Comparison of ENCODE assay signal across 8 cellular contexts in the genomic region with DNA sequence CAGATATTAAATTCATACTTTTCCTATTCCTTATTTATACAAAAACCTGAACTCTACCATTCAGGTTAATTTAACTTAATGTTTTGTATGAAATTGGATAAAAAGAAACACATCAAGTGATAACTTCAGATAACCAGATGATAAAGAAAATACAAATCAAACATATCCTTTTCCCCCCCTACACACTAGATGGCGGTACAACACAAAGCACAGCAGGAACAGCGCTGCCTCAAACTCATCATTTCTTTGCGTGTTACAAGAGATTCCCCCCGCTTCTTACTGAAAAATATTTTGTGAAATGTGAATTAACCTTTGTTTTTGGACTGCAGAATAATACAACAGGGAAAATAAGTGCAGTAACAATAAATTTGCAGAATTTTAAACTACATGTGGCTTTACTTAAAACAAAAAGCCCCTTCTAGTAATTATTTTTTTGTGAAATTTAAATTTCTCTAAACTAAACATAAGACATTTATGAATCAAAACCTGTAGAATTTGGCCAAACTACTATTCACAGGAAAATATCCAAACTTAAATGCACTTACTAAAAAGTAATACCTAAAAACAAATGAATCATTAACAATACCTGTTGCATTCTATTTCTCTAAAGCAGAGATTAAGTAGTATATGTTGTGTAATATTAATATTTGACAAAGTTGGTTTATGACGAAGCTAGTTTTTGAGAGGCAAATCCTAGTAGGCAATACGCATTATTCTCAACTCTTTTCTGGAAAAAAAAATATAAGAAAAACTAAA.
A peak's percentile ranks its signal among the peaks of the same experiment; 100 is the strongest.
DNase-seq lines count a peak whose midpoint lies in the region; ATAC-seq and TF ChIP-seq lines count a peak whose summit lies in the region.

No MANE protein-coding gene starts in this region.

- no peak overlapping the region for H3K4me3 Mint-ChIP-seq in effector memory CD8-positive, alpha-beta T cell

- intact Hi-C loops in tibial artery (cut with DNase I; ENCODE audit: low total_unique reads) = no loop called here

- H3K4me1 ChIP-seq in tibial artery = no peaks in the 10 kb centered on the region

- no peaks in the 10 kb centered on the region for H3K9me3 Mint-ChIP-seq in effector memory CD8-positive, alpha-beta T cell

- H3K27ac ChIP-seq in tibial artery = no peak overlapping the region

- no peaks in the 10 kb centered on the region for H3K27me3 Mint-ChIP-seq in effector memory CD8-positive, alpha-beta T cell

- POLR2A ChIA-PET in HEK293T (lab: Yijun Ruan, JAX) = no interaction called here

- no peaks in the 10 kb centered on the region for H3K4me1 Mint-ChIP-seq in effector memory CD8-positive, alpha-beta T cell (ENCODE audit: low read depth in 2 of 2)

- ATAC-seq in effector memory CD8-positive, alpha-beta T cell (replicated peaks) = peak; percentile 47

- no peaks in the 10 kb centered on the region for H3K36me3 ChIP-seq in tibial artery

- H3K27ac Mint-ChIP-seq in effector memory CD8-positive, alpha-beta T cell = no peak overlapping the region

- H3K36me3 Mint-ChIP-seq in effector memory CD8-positive, alpha-beta T cell (ENCODE audit: insufficient read depth) = peaks cover under 1% of the 10 kb centered on the region

- TF ChIP-seq CTCF in tibial artery (IDR thresholded peaks at IDR 0.05) = peak; percentile 81 to 85

- DNase-seq in activated CD8-positive, alpha-beta memory T cell treated with anti-CD3 and anti-CD28 coated beads for 4 hours (ENCODE audit: low read depth in 2 of 2) = peak; percentile 4 to 9
- DNase-seq in activated CD8-positive, alpha-beta memory T cell treated with anti-CD3 and anti-CD28 coated beads, Interleukin-2, amount 50 U/mL, for 48 hours = no peak
- peak; percentile 59 for DNase-seq in HEK293T (ENCODE audit: extremely low spot score)
- DNase-seq in NCI-H2029 treated with DMSO at 0.1 percent for 48 hours (lab: John Stamatoyannopoulos, UW) = peak; percentile 68
- DNase-seq in UCSD-AML1 (lab: John Stamatoyannopoulos, UW; ENCODE audit: unreplicated experiment) = peak; percentile 11
- DNase-seq in effector memory CD8-positive, alpha-beta T cell = peak; percentile 7 to 31 (median 27)
- DNase-seq in midbrain (lab: John Stamatoyannopoulos, UW) = peak; percentile 81
- DNase-seq in tibial artery = peak in 1 of 2 donors; percentile 25

- H3K27me3 ChIP-seq in tibial artery = no peaks in the 10 kb centered on the region

- no peak overlapping the region for H3K4me3 ChIP-seq in tibial artery

- CTCF ChIA-PET in HEK293T (lab: Yijun Ruan, JAX) = interaction anchor here (0.7 to 0.9 kb wide), 4 partner anchors 107 to 611 kb away, joined by 3 to 4 read pairs (median 3); no protein-coding TSS in a partner anchor

- no peaks in the 10 kb centered on the region for H3K9me3 ChIP-seq in tibial artery

TF ChIP-seq in HEK293T, 16 proteins besides CTCF, POLR2A, EP300 and RAD21:
- TF ChIP-seq FOXK2 (IDR thresholded peaks at IDR 0.05) = no peak
- no peak for TF ChIP-seq ZNF384 (IDR thresholded peaks at IDR 0.05)
- no peak for TF ChIP-seq CTBP1 (IDR thresholded peaks at IDR 0.05; ENCODE audit: borderline replicate concordance)
- no peak for TF ChIP-seq BHLHE40 (IDR thresholded peaks at IDR 0.05; ENCODE audit: borderline replicate concordance)
- TF ChIP-seq L3MBTL2 (conservative IDR thresholded peaks at IDR 0.05) = no peak
- TF ChIP-seq LEF1 (IDR thresholded peaks at IDR 0.05; ENCODE audit: borderline replicate concordance) = no peak
- TF ChIP-seq, protein P1, sequence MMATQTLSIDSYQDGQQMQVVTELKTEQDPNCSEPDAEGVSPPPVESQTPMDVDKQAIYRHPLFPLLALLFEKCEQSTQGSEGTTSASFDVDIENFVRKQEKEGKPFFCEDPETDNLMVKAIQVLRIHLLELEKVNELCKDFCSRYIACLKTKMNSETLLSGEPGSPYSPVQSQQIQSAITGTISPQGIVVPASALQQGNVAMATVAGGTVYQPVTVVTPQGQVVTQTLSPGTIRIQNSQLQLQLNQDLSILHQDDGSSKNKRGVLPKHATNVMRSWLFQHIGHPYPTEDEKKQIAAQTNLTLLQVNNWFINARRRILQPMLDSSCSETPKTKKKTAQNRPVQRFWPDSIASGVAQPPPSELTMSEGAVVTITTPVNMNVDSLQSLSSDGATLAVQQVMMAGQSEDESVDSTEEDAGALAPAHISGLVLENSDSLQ (IDR thresholded peaks at IDR 0.05) = no peak
- TF ChIP-seq NFRKB (IDR thresholded peaks at IDR 0.05) = no peak
- TF ChIP-seq ARNT (IDR thresholded peaks at IDR 0.05) = no peak
- TF ChIP-seq FOXM1 (IDR thresholded peaks at IDR 0.05; ENCODE audit: borderline replicate concordance) = no peak
